In genomic region chr11:2827792-2828191, GRCh38 we compare ENCODE assay signal across 15 cellular contexts.
"Had no signal": no experiment of that assay in that cellular context is flagged by ENCODE, and none has a peak within 500 bp of the region (broad histone marks: within the 10 kb centered on the region; RNA-seq: fewer than 3 reads in every experiment).

No MANE protein-coding gene starts in this region.

- FAIRE-seq: astrocyte had no signal

- H3K27ac ChIP-seq: epithelial cell of prostate, left lung, thyroid gland had no signal

- H3K4me2 ChIP-seq: hepatocyte had no signal

- H3K36me3 ChIP-seq: left lung, thyroid gland had no signal

- H3K79me2 ChIP-seq: hepatocyte had no signal

- DNase-seq: activated CD4-positive, alpha-beta memory T cell treated with anti-CD3 and anti-CD28 coated beads, Interleukin-2, amount 10 ng/mL, durations not matched to agents 7 days and 5 days; activated CD4-positive, alpha-beta T cell treated with anti-CD3 and anti-CD28 coated beads for 36 hours; activated effector memory CD4-positive, alpha-beta T cell treated with Interleukin-2 at 50 U/mL for 16 hours; activated naive CD4-positive, alpha-beta T cell treated with anti-CD3 and anti-CD28 coated beads, Interleukin-2, amount 50 U/mL, for 16 hours; activated T-cell treated with anti-CD3 and anti-CD28 coated beads, Interleukin-2, amount 50 U/mL, for 4 hours; mesendoderm; nephron progenitor cell; stimulated activated CD4-positive, alpha-beta T cell treated with anti-CD3 and anti-CD28 coated beads, Interleukin-12 subunit alpha, Interleukin-12 subunit beta, amount 100 ng/mL, for 4 hours; stimulated activated CD4-positive, alpha-beta T cell treated with anti-CD3 and anti-CD28 coated beads, Interleukin-2, amount 100 ng/mL, for 24 hours; T-helper 2 cell; thyroid gland had no signal

- H2AFZ ChIP-seq: hepatocyte had no signal

- ATAC-seq: activated CD4-positive, alpha-beta T cell treated with anti-CD3 and anti-CD28 coated beads for 36 hours; activated T-cell treated with anti-CD3 and anti-CD28 coated beads, Interleukin-2, amount 50 U/mL, for 4 hours; left lung had no signal

- H3K27me3 ChIP-seq: hepatocyte, left lung, thyroid gland had no signal

- H3K9me3 ChIP-seq: thyroid gland had no signal

- H3K4me3 ChIP-seq: hepatocyte, left lung, thyroid gland had no signal
